ENCODE assay signal across 8 cellular contexts in the genomic region with DNA sequence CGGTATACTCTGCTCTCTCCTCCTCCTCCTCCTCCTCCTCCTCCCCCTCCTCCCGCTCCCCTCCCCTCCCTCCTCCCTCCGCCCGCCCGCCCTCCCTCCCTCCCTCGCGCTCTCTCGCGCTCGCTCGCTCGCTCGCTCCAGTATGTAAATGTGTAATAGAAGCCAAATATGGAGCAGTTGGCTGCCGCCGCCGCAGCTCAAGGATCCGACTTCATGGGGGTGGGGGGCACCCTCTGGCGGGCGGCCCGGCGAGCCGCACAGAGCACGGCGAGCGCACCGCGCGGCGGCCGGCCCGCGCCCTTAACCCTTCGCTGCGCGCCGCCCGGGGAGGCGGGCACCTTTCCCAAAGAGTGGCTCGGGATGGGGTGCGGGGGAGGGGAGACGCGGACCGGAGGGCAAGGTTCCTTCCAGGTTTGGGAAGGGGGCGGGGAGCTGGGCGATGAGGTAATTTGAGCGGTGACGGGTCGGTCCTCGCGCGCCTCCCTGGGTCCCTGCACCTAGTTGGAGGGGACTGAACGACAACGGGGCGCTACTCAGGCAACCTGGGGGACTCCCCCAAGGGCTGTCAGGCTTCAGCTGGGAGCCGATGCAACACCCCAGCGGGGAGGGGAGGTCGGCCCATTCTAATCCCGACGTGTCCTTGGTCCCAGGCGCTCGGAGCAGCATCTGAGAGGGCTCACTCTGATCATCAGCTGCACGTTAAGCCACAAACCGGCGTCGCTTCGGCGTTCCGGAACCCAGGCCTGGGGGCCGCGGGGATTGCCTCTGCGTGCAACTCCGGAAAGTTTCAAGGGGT. TPM values are rescaled to one million over a fixed set of nuclear protein-coding genes. Genes with fewer than 3 reads are reported as not detected.
DNase-seq lines count a peak whose midpoint lies in the region; ATAC-seq, FAIRE-seq and TF ChIP-seq lines count a peak whose summit lies in the region.

No MANE protein-coding gene starts in this region.

- H3K9me3 ChIP-seq in astrocyte (ENCODE audit: insufficient read depth, low read depth, low read length): no peaks in the 10 kb centered on the region

- H3K79me2 ChIP-seq in GM23338 (replicated peaks; ENCODE audit: insufficient read depth) (0 out of 2 replicates have a peak, but pooled peaks cover 2% of the 10 kb centered on the region), astrocyte (ENCODE audit: insufficient read depth, low read length) (peaks cover 56% of the 10 kb centered on the region)

- intact Hi-C loops in sciatic nerve (cut with DNase I): loop anchor here (10.0 kb wide), 2 partner anchors 247 to 427 kb away; no protein-coding TSS in a partner anchor

- H3K27me3 ChIP-seq in GM23338 (ENCODE audit: insufficient read depth) (peaks cover 16% of the 10 kb centered on the region), astrocyte (ENCODE audit: insufficient read depth, low read length) (no peaks in the 10 kb centered on the region)

- no peaks in the 10 kb centered on the region for H3F3A ChIP-seq in GM23338 (replicated peaks; ENCODE audit: low read depth)

- H3K27me3 Mint-ChIP-seq in GM23338 (ENCODE audit: insufficient read depth, low read depth, poor library complexity) (peaks cover 24% of the 10 kb centered on the region), astrocyte (ENCODE audit: low read depth, unreplicated experiment) (no peaks in the 10 kb centered on the region)

- H3K9me2 ChIP-seq in GM23338 (ENCODE audit: insufficient read depth): no peaks in the 10 kb centered on the region

- H3K9ac ChIP-seq in astrocyte (ENCODE audit: low read length): peak overlapping the region; percentile 99

- peak overlapping the region; percentile 68 for H3K4me3 ChIP-seq in GM23338
- H3K4me3 ChIP-seq in astrocyte (ENCODE audit: insufficient read depth, low read depth, low read length): peak overlapping the region; percentile 84

- no peak overlapping the region for H3K27ac ChIP-seq in GM23338 (ENCODE audit: low read depth)
- H3K27ac ChIP-seq in astrocyte (ENCODE audit: low read depth, low read length): peak overlapping the region; percentile 94

- TF ChIP-seq CTCF in GM23338 (conservative IDR thresholded peaks at IDR 0.05; ENCODE audit: low read depth in 2 of 2): peak in 1 of 2 experiments; percentile 37; a peak in 2 of 4 replicates
- TF ChIP-seq CTCF in astrocyte (IDR thresholded peaks at IDR 0.05; ENCODE audit: insufficient read depth, low read depth, low read length): no peak

- H4K20me1 ChIP-seq in GM23338 (replicated peaks; ENCODE audit: insufficient read depth) (no peaks in the 10 kb centered on the region), astrocyte (ENCODE audit: insufficient read depth, low read length) (peaks cover 23% of the 10 kb centered on the region)

- H3K4me3 Mint-ChIP-seq in GM23338: peak overlapping the region; percentile 89
- H3K4me3 Mint-ChIP-seq in astrocyte (ENCODE audit: unreplicated experiment): peak overlapping the region; percentile 100

- H2AFZ ChIP-seq in GM23338 (peak overlapping the region; percentile 85), astrocyte (ENCODE audit: low read depth, low read length) (peak overlapping the region; percentile 50)

- ATAC-seq in GM23338: peak; percentile 52
- ATAC-seq in sciatic nerve: peak; percentile 47

- H3K9me3 Mint-ChIP-seq in GM23338: no peaks in the 10 kb centered on the region
- H3K9me3 Mint-ChIP-seq in astrocyte (ENCODE audit: unreplicated experiment): no peaks in the 10 kb centered on the region

- H3K36me3 ChIP-seq in GM23338 (ENCODE audit: insufficient read depth) (no peaks in the 10 kb centered on the region), astrocyte (ENCODE audit: insufficient read depth, low read length) (no peaks in the 10 kb centered on the region)

- FAIRE-seq in astrocyte (lab: Jason Lieb, UNC): no peak

- H3K27ac Mint-ChIP-seq in GM23338: 0 out of 2 replicates have a peak overlapping the region, but pooled peaks have one; percentile 6
- peak overlapping the region; percentile 96 for H3K27ac Mint-ChIP-seq in astrocyte (ENCODE audit: unreplicated experiment)

- peaks cover 10% of the 10 kb centered on the region for H3K4me1 ChIP-seq in GM23338 (ENCODE audit: insufficient read depth)
- peaks cover 55% of the 10 kb centered on the region for H3K4me1 ChIP-seq in astrocyte (ENCODE audit: insufficient read depth, low read length)

- H3K4me2 ChIP-seq in GM23338: peak overlapping the region; percentile 85
- peak overlapping the region; percentile 97 for H3K4me2 ChIP-seq in astrocyte (ENCODE audit: low read length)

- peak; percentile 86 for DNase-seq in GM03348 (ENCODE audit: low spot score)
- DNase-seq in GM23338 (ENCODE audit: low spot score): peak; percentile 93
- peak; percentile 85 for DNase-seq in LoVo (ENCODE audit: low spot score)
- DNase-seq in T-helper 9 cell: peak; percentile 83
- DNase-seq in astrocyte (ENCODE audit: low read depth): peak; percentile 86
- peak; percentile 78 to 82 for DNase-seq in hippocampal formation (lab: John Stamatoyannopoulos, UW)
- peak; percentile 89 for DNase-seq in sciatic nerve (ENCODE audit: low spot score)
- no peak for DNase-seq in OCI-M2 (lab: John Stamatoyannopoulos, UW; ENCODE audit: unreplicated experiment)

- no peaks in the 10 kb centered on the region for H3K36me3 Mint-ChIP-seq in GM23338 (ENCODE audit: low read depth)
- H3K36me3 Mint-ChIP-seq in astrocyte (ENCODE audit: low read depth, unreplicated experiment): no peaks in the 10 kb centered on the region

- H3K4me1 Mint-ChIP-seq in GM23338 (peaks cover 29% of the 10 kb centered on the region), astrocyte (ENCODE audit: low read depth, unreplicated experiment) (peaks cover 44% of the 10 kb centered on the region)

TF ChIP-seq in GM23338, 12 proteins besides CTCF, POLR2A, EP300 and RAD21 (continues in another document):
- TF ChIP-seq ZNF331 (CRISPR knock-in tag; IDR thresholded peaks at IDR 0.05; ENCODE audit: low read depth): no peak
- TF ChIP-seq CREB1 (CRISPR knock-in tag; IDR thresholded peaks at IDR 0.05; ENCODE audit: low read depth): no peak
- TF ChIP-seq STAT1 (IDR thresholded peaks at IDR 0.05; ENCODE audit: unreplicated experiment): no peak
- TF ChIP-seq ZNF462 (CRISPR knock-in tag; IDR thresholded peaks at IDR 0.05): no peak
- no peak for TF ChIP-seq EZH2 (IDR thresholded peaks at IDR 0.05; ENCODE audit: low read depth, unreplicated experiment)
- TF ChIP-seq EZH2phosphoT487 (IDR thresholded peaks at IDR 0.05; ENCODE audit: unreplicated experiment): no peak

RNA-seq across cellular contexts. Expression of gene ATXN1, which starts 0.4 kb away (rescaled TPM):
- 8.2 and 9.1 TPM in 2 replicates for total RNA-seq in GM23338 (2014; rRNA removed; shearing (Covaris generic))
- polyA plus RNA-seq in GM23338 (2016; fragmentation: Nextera tagmentation; extraction: Ambion mirVana): 3.9 and 4.8 TPM in 2 replicates
- total RNA-seq in astrocyte: 68.3 and 70.9 TPM in 2 replicates
- total RNA-seq in sciatic nerve: 70.0 TPM
